10 cellular contexts compared by ENCODE assay signal in the genomic region with DNA sequence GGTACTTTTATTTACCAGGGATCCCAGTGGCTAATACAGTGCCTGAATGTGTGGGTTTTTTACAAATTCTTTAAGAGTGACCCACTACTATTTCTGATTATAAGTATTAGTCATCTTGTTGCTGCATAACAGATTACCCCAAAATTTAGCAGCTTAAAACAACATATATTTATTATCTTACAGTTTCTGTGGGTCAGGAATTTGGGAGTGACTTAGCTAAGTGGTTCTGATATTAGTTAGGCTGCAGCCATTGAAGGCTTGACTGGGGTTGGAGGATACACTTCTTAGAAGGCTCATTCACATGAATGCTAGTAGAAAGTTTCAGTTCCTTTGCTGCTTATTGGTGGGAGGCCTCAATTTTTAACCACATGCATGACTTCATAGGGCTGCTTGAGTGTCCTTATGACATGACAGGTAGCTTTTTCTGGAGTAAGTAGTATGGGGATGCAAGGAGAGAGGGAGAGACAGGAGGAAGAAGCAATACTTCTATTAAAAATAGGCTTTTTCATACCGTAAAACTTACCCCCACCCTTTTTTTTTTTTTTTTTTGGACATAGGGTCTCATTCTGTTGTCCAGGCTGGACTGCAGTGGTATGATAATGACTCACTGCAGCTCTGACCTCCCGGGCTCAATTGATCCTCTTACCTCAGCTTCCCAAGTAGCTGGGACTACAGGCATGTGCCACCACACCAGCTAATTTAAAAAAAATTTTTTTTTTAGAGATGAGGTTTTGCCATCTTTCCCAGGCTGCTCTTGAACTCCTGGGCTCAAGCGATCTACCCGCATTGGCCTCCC. TPM values are rescaled to one million over a fixed set of nuclear protein-coding genes. Genes with fewer than 3 reads are reported as not detected.
A peak's percentile ranks its signal among the peaks of the same experiment; 100 is the strongest.
DNase-seq lines count a peak whose midpoint lies in the region; ATAC-seq, FAIRE-seq and TF ChIP-seq lines count a peak whose summit lies in the region.
"Had no signal": no experiment of that assay in that cellular context is flagged by ENCODE, and none has a peak within 500 bp of the region (broad histone marks: within the 10 kb centered on the region; RNA-seq: fewer than 3 reads in every experiment).

No MANE protein-coding gene starts in this region.

- H3K27me3 ChIP-seq in bronchial epithelial cell (ENCODE audit: control insufficient read depth, insufficient read depth, low read length) = no peaks in the 10 kb centered on the region
- H3K27me3 ChIP-seq in neuronal stem cell (ENCODE audit: control insufficient read depth in 3 of 3, insufficient read depth in 3 of 3, low read depth in 1 of 3, low read length in 3 of 3) = peaks cover 0 to 4% (median 0%) of the 10 kb centered on the region in 3 experiments
- H3K27me3 ChIP-seq in CD8-positive, alpha-beta memory T cell (ENCODE audit: insufficient read depth, low read length, poor library complexity, severe bottlenecking) = no peaks in the 10 kb centered on the region

- H3K4me3 ChIP-seq in bronchial epithelial cell (ENCODE audit: low read depth, low read length) (no peak overlapping the region), neuronal stem cell (ENCODE audit: low read length in 2 of 2) (no peak overlapping the region)
- no peak overlapping the region for H3K4me3 ChIP-seq in CD8-positive, alpha-beta memory T cell (ENCODE audit: low read length)

- no peak overlapping the region for H2BK12ac ChIP-seq in neuronal stem cell (ENCODE audit: low read length)

- no peak overlapping the region for H3K14ac ChIP-seq in neuronal stem cell (ENCODE audit: low read length)

- peak; percentile 84 for FAIRE-seq in GM18507 (lab: Jason Lieb, UNC)
- no peak for FAIRE-seq in bronchial epithelial cell (lab: Jason Lieb, UNC)

- H3K9ac ChIP-seq in neuronal stem cell (ENCODE audit: low read depth, low read length, poor library complexity) = no peak overlapping the region

- no peak overlapping the region for H2BK120ac ChIP-seq in neuronal stem cell (ENCODE audit: low read depth, low read length)

- H3K4me2 ChIP-seq in neuronal stem cell (ENCODE audit: insufficient read depth, low read length, poor library complexity, severe bottlenecking) = no peak overlapping the region

- no peak for TF ChIP-seq CTCF in bronchial epithelial cell (IDR thresholded peaks at IDR 0.05; ENCODE audit: insufficient read depth, low read length, severe bottlenecking)

- WGBS in neuronal stem cell (ENCODE audit: extremely low coverage in 2 of 2, insufficient read length in 2 of 2, insufficient replicate concordance in 1 of 2), 2 donors = no CpG with 5 or more reads among the region's 4 CpGs

- no peak overlapping the region for H2BK5ac ChIP-seq in neuronal stem cell (ENCODE audit: low read length)

- H2AK5ac ChIP-seq in neuronal stem cell (ENCODE audit: low read depth, low read length) = no peak overlapping the region

- H3K79me1 ChIP-seq in neuronal stem cell (ENCODE audit: low read depth, low read length) = no peaks in the 10 kb centered on the region

- POLR2A ChIA-PET in CD8-positive, alpha-beta memory T cell (lab: Charles Lee) = no interaction called here

- H3K36me3 Mint-ChIP-seq in CD8-positive, alpha-beta memory T cell = peaks cover 0 to 1% (median 0%) of the 10 kb centered on the region in 3 donors

- CTCF ChIA-PET in CD8-positive, alpha-beta memory T cell (lab: Charles Lee) = no interaction called here

- H3K36me3 ChIP-seq in bronchial epithelial cell (ENCODE audit: control insufficient read depth, insufficient read depth, low read length) (no peaks in the 10 kb centered on the region), neuronal stem cell (replicated peaks in 1 of 2; ENCODE audit: control insufficient read depth in 2 of 2, insufficient read depth in 2 of 2, low read length in 2 of 2) (no peaks in the 10 kb centered on the region)
- no peaks in the 10 kb centered on the region for H3K36me3 ChIP-seq in CD8-positive, alpha-beta memory T cell (ENCODE audit: insufficient read depth, low read length)

- H3K27ac ChIP-seq in neuronal stem cell (replicated peaks; ENCODE audit: low read length) = no peak overlapping the region
- H3K27ac ChIP-seq in CD8-positive, alpha-beta memory T cell (ENCODE audit: low read depth, low read length) = no peak overlapping the region

- peaks cover 1 to 3% of the 10 kb centered on the region in 2 donors for H3K9me3 ChIP-seq in neuronal stem cell (replicated peaks in 1 of 2; ENCODE audit: control insufficient read depth in 2 of 2, insufficient read depth in 1 of 2, low read depth in 1 of 2, low read length in 2 of 2)
- no peaks in the 10 kb centered on the region for H3K9me3 ChIP-seq in CD8-positive, alpha-beta memory T cell (ENCODE audit: low read length)

- no peak overlapping the region for H2BK15ac ChIP-seq in neuronal stem cell (ENCODE audit: low read length)

- DNase-seq in GM18507 (ENCODE audit: extremely low spot score, insufficient read length, low read depth) (peak; percentile 23), bronchial epithelial cell (ENCODE audit: low read depth) (peak; percentile 13), NCI-H446 treated with DMSO at 0.1 percent for 48 hours (lab: John Stamatoyannopoulos, UW) (no peak), NCI-H2107 treated with DMSO at 0.1 percent for 48 hours (lab: John Stamatoyannopoulos, UW; ENCODE audit: unreplicated experiment) (no peak), neuronal stem cell (ENCODE audit: low spot score) (no peak)
- DNase-seq in CD8-positive, alpha-beta memory T cell = no peak
- DNase-seq: cerebellar nuclear complex, NCI-H1048 had no signal

- no peaks in the 10 kb centered on the region for H3K4me1 ChIP-seq in neuronal stem cell (ENCODE audit: control insufficient read depth in 2 of 2, insufficient read depth in 1 of 2, low read depth in 1 of 2, low read length in 2 of 2)
- H3K4me1 ChIP-seq in CD8-positive, alpha-beta memory T cell (ENCODE audit: insufficient read depth, low read length) = no peaks in the 10 kb centered on the region

- H4K91ac ChIP-seq in neuronal stem cell (ENCODE audit: low read depth, low read length, poor library complexity) = no peak overlapping the region

- no peak overlapping the region for H2AFZ ChIP-seq in neuronal stem cell (ENCODE audit: low read length)

- peaks cover 0 to 3% of the 10 kb centered on the region in 2 donors for H3K27me3 Mint-ChIP-seq in CD8-positive, alpha-beta memory T cell

- peaks cover 0 to under 1% (median 0%) of the 10 kb centered on the region in 3 donors for H3K4me1 Mint-ChIP-seq in CD8-positive, alpha-beta memory T cell

- H3K9me3 Mint-ChIP-seq in CD8-positive, alpha-beta memory T cell = no peaks in the 10 kb centered on the region

- no peak overlapping the region for H3K27ac Mint-ChIP-seq in CD8-positive, alpha-beta memory T cell

- H3K18ac ChIP-seq in neuronal stem cell (ENCODE audit: low read length) = no peak overlapping the region

- ATAC-seq in GM21529 (IDR thresholded peaks at IDR 0.05; ENCODE audit: unreplicated experiment) = peak; percentile 100
- ATAC-seq in HG03439 (IDR thresholded peaks at IDR 0.05; ENCODE audit: unreplicated experiment) = peak; percentile 99

- H3K4me3 Mint-ChIP-seq in CD8-positive, alpha-beta memory T cell = no peak overlapping the region

- no peak overlapping the region for H4K8ac ChIP-seq in neuronal stem cell (ENCODE audit: low read depth, low read length)

- no peak overlapping the region for H3K4ac ChIP-seq in neuronal stem cell (ENCODE audit: low read length)

- H3K23ac ChIP-seq in neuronal stem cell (ENCODE audit: low read depth, low read length, poor library complexity) = no peak overlapping the region

RNA-seq across cellular contexts. Expression of gene POLE4, which starts 13.3 kb away (rescaled TPM):
- total RNA-seq in bronchial epithelial cell = 21.9 and 31.9 TPM in 2 replicates
- 19.0 TPM for polyA plus RNA-seq in neuronal stem cell (2013, experiment 1 of 2)
- polyA plus RNA-seq in neuronal stem cell (2013, experiment 2 of 2) = 17.4 TPM
- 10 to 100 TPM; 67.8 to 68.6 TPM for total RNA-seq in CD8-positive, alpha-beta memory T cell
- 131 TPM for polyA plus RNA-seq in CD8-positive, alpha-beta memory T cell

Comparison
In these comparisons a context has a peak if more than half of its experiments do, and no peak if none do; other contexts are left out.
1. DNase-seq: peak in GM18507 (single experiment) and bronchial epithelial cell (single experiment); none in NCI-H446 treated with DMSO at 0.1 percent for 48 hours (single experiment), NCI-H2107 treated with DMSO at 0.1 percent for 48 hours (single experiment), neuronal stem cell (single experiment) and CD8-positive, alpha-beta memory T cell (0 of 5).